Comparison of ENCODE assay signal across 23 cellular contexts in the genomic region with DNA sequence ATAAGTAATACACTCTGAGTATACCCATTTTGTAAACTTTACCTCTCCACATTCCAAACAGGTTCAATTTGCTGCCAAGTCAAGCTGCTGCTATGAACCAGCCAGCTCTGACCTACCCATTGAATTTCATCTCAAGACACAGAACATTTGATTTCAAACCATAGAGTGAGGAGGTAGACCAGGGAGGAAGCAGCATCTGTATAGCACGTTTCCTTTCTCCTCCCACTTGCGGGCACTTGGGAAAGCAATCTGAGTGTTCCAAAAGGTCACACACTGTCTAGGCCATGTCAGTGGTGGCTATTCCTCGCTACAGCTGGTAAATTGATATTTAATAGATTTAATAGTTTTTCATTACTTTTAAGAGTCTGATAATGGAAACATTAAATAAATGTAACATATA.
DNase-seq lines count a peak whose midpoint lies in the region; ATAC-seq and TF ChIP-seq lines count a peak whose summit lies in the region.
"Had no signal": no experiment of that assay in that cellular context is flagged by ENCODE, and none has a peak within 500 bp of the region (broad histone marks: within the 10 kb centered on the region; RNA-seq: fewer than 3 reads in every experiment).

No MANE protein-coding gene starts in this region.

- no peak overlapping the region for H3K4me3 Mint-ChIP-seq in activated CD8-positive, alpha-beta T cell treated with anti-CD3 and anti-CD28 coated beads for 36 hours
- no peak overlapping the region for H3K4me3 Mint-ChIP-seq in activated CD8-positive, alpha-beta T cell treated with anti-CD3 and anti-CD28 coated beads, Interleukin-2, amount 10 ng/mL, durations not matched to agents 7 days and 5 days
- no peak overlapping the region for H3K4me3 Mint-ChIP-seq in stimulated activated naive CD8-positive, alpha-beta T cell treated with anti-CD3 and anti-CD28 coated beads, Interleukin-15, amount 100 ng/mL, for 72 hours
- H3K4me3 Mint-ChIP-seq: CD14-positive monocyte; CD4-positive, alpha-beta T cell; CD8-positive, alpha-beta memory T cell; HFFc6 had no signal

- H3K27ac ChIP-seq in esophagus muscularis mucosa (replicated peaks in 1 of 4): no peak overlapping the region
- no peak overlapping the region for H3K27ac ChIP-seq in vagina
- H3K27ac ChIP-seq: A549; BLaER1 treated with 17β-estradiol and CSF1 and Interleukin-3, amounts not matched to agents 10 nM and 100 nM had no signal

- no peaks in the 10 kb centered on the region for H3K36me3 ChIP-seq in esophagus muscularis mucosa
- H3K36me3 ChIP-seq in vagina: no peaks in the 10 kb centered on the region
- H3K36me3 ChIP-seq: BE2C; BLaER1 treated with 17β-estradiol and CSF1 and Interleukin-3, amounts not matched to agents 10 nM and 100 nM; HAP-1 had no signal

- H3K9me3 Mint-ChIP-seq in activated CD8-positive, alpha-beta T cell treated with anti-CD3 and anti-CD28 coated beads for 36 hours: no peaks in the 10 kb centered on the region
- H3K9me3 Mint-ChIP-seq in activated CD8-positive, alpha-beta T cell treated with anti-CD3 and anti-CD28 coated beads, Interleukin-2, amount 10 ng/mL, durations not matched to agents 7 days and 5 days (ENCODE audit: insufficient read depth): no peaks in the 10 kb centered on the region
- no peaks in the 10 kb centered on the region for H3K9me3 Mint-ChIP-seq in stimulated activated naive CD8-positive, alpha-beta T cell treated with anti-CD3 and anti-CD28 coated beads, Interleukin-15, amount 100 ng/mL, for 72 hours
- H3K9me3 Mint-ChIP-seq: CD4-positive, alpha-beta T cell; HFFc6 had no signal

- H3K27ac Mint-ChIP-seq in activated CD8-positive, alpha-beta T cell treated with anti-CD3 and anti-CD28 coated beads for 36 hours: no peak overlapping the region
- H3K27ac Mint-ChIP-seq in activated CD8-positive, alpha-beta T cell treated with anti-CD3 and anti-CD28 coated beads, Interleukin-2, amount 10 ng/mL, durations not matched to agents 7 days and 5 days: no peak overlapping the region
- H3K27ac Mint-ChIP-seq in stimulated activated naive CD8-positive, alpha-beta T cell treated with anti-CD3 and anti-CD28 coated beads, Interleukin-15, amount 100 ng/mL, for 72 hours: no peak overlapping the region
- H3K27ac Mint-ChIP-seq: CD14-positive monocyte; CD4-positive, alpha-beta T cell; CD8-positive, alpha-beta memory T cell; HFFc6 had no signal

- CTCF ChIA-PET in activated CD8-positive, alpha-beta T cell treated with anti-CD3 and anti-CD28 coated beads for 36 hours (lab: Charles Lee): interaction anchor here (1.2 kb wide), 1 partner anchor 287 kb away, joined by 4 read pairs; no protein-coding TSS in a partner anchor
- CTCF ChIA-PET in activated CD8-positive, alpha-beta T cell treated with anti-CD3 and anti-CD28 coated beads, Interleukin-2, amount 10 ng/mL, durations not matched to agents 7 days and 5 days (lab: Charles Lee): no interaction called here

- H3K36me3 Mint-ChIP-seq in activated CD8-positive, alpha-beta T cell treated with anti-CD3 and anti-CD28 coated beads for 36 hours (ENCODE audit: low read depth): no peaks in the 10 kb centered on the region
- no peaks in the 10 kb centered on the region for H3K36me3 Mint-ChIP-seq in activated CD8-positive, alpha-beta T cell treated with anti-CD3 and anti-CD28 coated beads, Interleukin-2, amount 10 ng/mL, durations not matched to agents 7 days and 5 days (ENCODE audit: low read depth)
- H3K36me3 Mint-ChIP-seq: CD14-positive monocyte; CD8-positive, alpha-beta memory T cell had no signal

- POLR2A ChIA-PET in activated CD8-positive, alpha-beta T cell treated with anti-CD3 and anti-CD28 coated beads for 36 hours (lab: Charles Lee): interaction anchor here (1.0 kb wide), 1 partner anchor 40 kb away, joined by 3 read pairs; no protein-coding TSS in a partner anchor
- POLR2A ChIA-PET in activated CD8-positive, alpha-beta T cell treated with anti-CD3 and anti-CD28 coated beads, Interleukin-2, amount 10 ng/mL, durations not matched to agents 7 days and 5 days (lab: Charles Lee): no interaction called here

- H3K4me1 ChIP-seq in esophagus muscularis mucosa (no peaks in the 10 kb centered on the region), vagina (no peaks in the 10 kb centered on the region)
- H3K4me1 ChIP-seq: A549, BE2C, HAP-1 had no signal

- no peak for TF ChIP-seq EP300 in esophagus muscularis mucosa (IDR thresholded peaks at IDR 0.05)

- intact Hi-C loops in activated CD8-positive, alpha-beta T cell treated with anti-CD3 and anti-CD28 coated beads for 36 hours (cut with micrococcal nuclease): no loop called here
- intact Hi-C loops in esophagus muscularis mucosa (cut with DNase I) (no loop called here), vagina (cut with DNase I) (no loop called here)

- WGBS in esophagus muscularis mucosa: 85% methylated on average over 3 of the region's 3 CpGs

- no peak for TF ChIP-seq POLR2A in esophagus muscularis mucosa (IDR thresholded peaks at IDR 0.05; ENCODE audit: low read depth)
- TF ChIP-seq POLR2A in vagina (IDR thresholded peaks at IDR 0.05): no peak

- H3K4me3 ChIP-seq in esophagus muscularis mucosa: no peak overlapping the region
- no peak overlapping the region for H3K4me3 ChIP-seq in vagina
- H3K4me3 ChIP-seq: A549; BLaER1 treated with 17β-estradiol and CSF1 and Interleukin-3, amounts not matched to agents 10 nM and 100 nM; HAP-1 had no signal

- H3K9me3 ChIP-seq in esophagus muscularis mucosa (no peaks in the 10 kb centered on the region), vagina (no peaks in the 10 kb centered on the region)
- H3K9me3 ChIP-seq: A549; BE2C; BLaER1 treated with 17β-estradiol and CSF1 and Interleukin-3, amounts not matched to agents 10 nM and 100 nM; HAP-1 had no signal

- peak; percentile 34 for ATAC-seq in activated CD8-positive, alpha-beta T cell treated with anti-CD3 and anti-CD28 coated beads for 36 hours
- ATAC-seq in activated CD8-positive, alpha-beta T cell treated with anti-CD3 and anti-CD28 coated beads, Interleukin-2, amount 10 ng/mL, durations not matched to agents 7 days and 5 days: no peak
- peak; percentile 57 for ATAC-seq in stimulated activated naive CD8-positive, alpha-beta T cell treated with anti-CD3 and anti-CD28 coated beads, Interleukin-15, Interleukin-2, amounts not matched to agents 100 U/mL and 50 U/mL, for 24 hours
- no peak for ATAC-seq in stimulated activated naive CD8-positive, alpha-beta T cell treated with anti-CD3 and anti-CD28 coated beads, Interleukin-15, amount 100 ng/mL, for 72 hours
- ATAC-seq in GM21447 (IDR thresholded peaks at IDR 0.05; ENCODE audit: unreplicated experiment): no peak
- ATAC-seq: A549 had no signal

- TF ChIP-seq CTCF in activated CD8-positive, alpha-beta T cell treated with anti-CD3 and anti-CD28 coated beads for 36 hours (IDR thresholded peaks at IDR 0.05): no peak
- TF ChIP-seq CTCF in esophagus muscularis mucosa (IDR thresholded peaks at IDR 0.05) (no peak), vagina (IDR thresholded peaks at IDR 0.05) (no peak)

- H3K27me3 Mint-ChIP-seq in activated CD8-positive, alpha-beta T cell treated with anti-CD3 and anti-CD28 coated beads for 36 hours: no peaks in the 10 kb centered on the region
- H3K27me3 Mint-ChIP-seq in activated CD8-positive, alpha-beta T cell treated with anti-CD3 and anti-CD28 coated beads, Interleukin-2, amount 10 ng/mL, durations not matched to agents 7 days and 5 days (ENCODE audit: low read depth): peaks cover 3% of the 10 kb centered on the region
- H3K27me3 Mint-ChIP-seq in stimulated activated naive CD8-positive, alpha-beta T cell treated with anti-CD3 and anti-CD28 coated beads, Interleukin-15, amount 100 ng/mL, for 72 hours: no peaks in the 10 kb centered on the region
- H3K27me3 Mint-ChIP-seq: CD4-positive, alpha-beta T cell; CD8-positive, alpha-beta memory T cell had no signal

- no peaks in the 10 kb centered on the region for H3K27me3 ChIP-seq in esophagus muscularis mucosa
- H3K27me3 ChIP-seq in vagina: no peaks in the 10 kb centered on the region
- H3K27me3 ChIP-seq: BE2C; BLaER1 treated with 17β-estradiol and CSF1 and Interleukin-3, amounts not matched to agents 10 nM and 100 nM had no signal

- no peak for DNase-seq in activated CD8-positive, alpha-beta T cell treated with anti-CD3 and anti-CD28 coated beads for 36 hours
- no peak for DNase-seq in activated CD8-positive, alpha-beta T cell treated with anti-CD3 and anti-CD28 coated beads, Interleukin-2, amount 10 ng/mL, durations not matched to agents 7 days and 5 days
- DNase-seq in stimulated activated naive CD8-positive, alpha-beta T cell treated with anti-CD3 and anti-CD28 coated beads, Interleukin-15, Interleukin-2, amounts not matched to agents 100 U/mL and 50 U/mL, for 24 hours: peak; percentile 24
- no peak for DNase-seq in stimulated activated naive CD8-positive, alpha-beta T cell treated with anti-CD3 and anti-CD28 coated beads, Interleukin-15, amount 100 ng/mL, for 72 hours
- peak; percentile 47 for DNase-seq in esophagus muscularis mucosa (ENCODE audit: extremely low spot score)
- DNase-seq in vagina (ENCODE audit: extremely low spot score in 2 of 2): peak; percentile 3 to 20
- no peak for DNase-seq in inferior parietal cortex (ENCODE audit: extremely low spot score)
- DNase-seq: 8988T; ACHN; AML-193; BE2C; CD4-positive, alpha-beta T cell; CD8-positive, alpha-beta memory T cell; DMS 273 treated with DMSO at 0.1 percent for 48 hours; DMS79 treated with DMSO at 0.1 percent for 48 hours; GF-D8; GOT3; HFFc6 had no signal

- H3K4me1 Mint-ChIP-seq in activated CD8-positive, alpha-beta T cell treated with anti-CD3 and anti-CD28 coated beads for 36 hours (ENCODE audit: low read depth): peaks cover 5% of the 10 kb centered on the region
- H3K4me1 Mint-ChIP-seq in activated CD8-positive, alpha-beta T cell treated with anti-CD3 and anti-CD28 coated beads, Interleukin-2, amount 10 ng/mL, durations not matched to agents 7 days and 5 days (ENCODE audit: low read depth): peaks cover 5% of the 10 kb centered on the region
- H3K4me1 Mint-ChIP-seq in stimulated activated naive CD8-positive, alpha-beta T cell treated with anti-CD3 and anti-CD28 coated beads, Interleukin-15, amount 100 ng/mL, for 72 hours: peaks cover 6% of the 10 kb centered on the region

Comparison
In these comparisons a context has a peak if more than half of its experiments do, and no peak if none do; other contexts are left out.
1. ATAC-seq: peak in activated CD8-positive, alpha-beta T cell treated with anti-CD3 and anti-CD28 coated beads for 36 hours (single experiment) and stimulated activated naive CD8-positive, alpha-beta T cell treated with anti-CD3 and anti-CD28 coated beads, Interleukin-15, Interleukin-2, amounts not matched to agents 100 U/mL and 50 U/mL, for 24 hours (single experiment); none in activated CD8-positive, alpha-beta T cell treated with anti-CD3 and anti-CD28 coated beads, Interleukin-2, amount 10 ng/mL, durations not matched to agents 7 days and 5 days (single experiment), stimulated activated naive CD8-positive, alpha-beta T cell treated with anti-CD3 and anti-CD28 coated beads, Interleukin-15, amount 100 ng/mL, for 72 hours (single experiment) and GM21447 (single experiment).
2. DNase-seq: peak in stimulated activated naive CD8-positive, alpha-beta T cell treated with anti-CD3 and anti-CD28 coated beads, Interleukin-15, Interleukin-2, amounts not matched to agents 100 U/mL and 50 U/mL, for 24 hours (single experiment), esophagus muscularis mucosa (single experiment) and vagina (2 of 2); none in activated CD8-positive, alpha-beta T cell treated with anti-CD3 and anti-CD28 coated beads for 36 hours (single experiment), activated CD8-positive, alpha-beta T cell treated with anti-CD3 and anti-CD28 coated beads, Interleukin-2, amount 10 ng/mL, durations not matched to agents 7 days and 5 days (single experiment), stimulated activated naive CD8-positive, alpha-beta T cell treated with anti-CD3 and anti-CD28 coated beads, Interleukin-15, amount 100 ng/mL, for 72 hours (0 of 2) and inferior parietal cortex (single experiment).